8 cellular contexts compared by ENCODE assay signal in the genomic region with DNA sequence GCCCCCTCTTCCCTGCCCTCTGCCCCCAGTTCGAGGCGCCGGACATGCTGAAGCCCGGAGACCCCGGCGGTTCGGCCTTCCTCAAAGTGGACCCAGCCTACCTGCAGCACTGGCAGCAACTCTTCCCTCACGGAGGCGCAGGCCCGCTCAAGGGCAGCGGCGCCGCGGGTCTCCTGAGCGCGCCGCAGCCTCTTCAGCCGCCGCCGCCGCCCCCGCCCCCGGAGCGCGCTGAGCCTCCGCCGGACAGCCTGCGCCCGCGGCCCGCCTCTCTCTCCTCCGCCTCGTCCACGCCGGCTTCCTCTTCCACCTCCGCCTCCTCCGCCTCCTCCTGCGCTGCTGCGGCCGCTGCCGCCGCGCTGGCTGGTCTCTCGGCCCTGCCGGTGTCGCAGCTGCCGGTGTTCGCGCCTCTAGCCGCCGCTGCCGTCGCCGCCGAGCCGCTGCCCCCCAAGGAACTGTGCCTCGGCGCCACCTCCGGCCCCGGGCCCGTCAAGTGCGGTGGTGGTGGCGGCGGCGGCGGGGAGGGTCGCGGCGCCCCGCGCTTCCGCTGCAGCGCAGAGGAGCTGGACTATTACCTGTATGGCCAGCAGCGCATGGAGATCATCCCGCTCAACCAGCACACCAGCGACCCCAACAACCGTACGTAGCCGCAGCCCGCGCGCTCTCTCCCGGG. TPM values are rescaled to one million over a fixed set of nuclear protein-coding genes. Genes with fewer than 3 reads are reported as not detected.
DNase-seq lines count a peak whose midpoint lies in the region; ATAC-seq and TF ChIP-seq lines count a peak whose summit lies in the region.
"Had no signal": no experiment of that assay in that cellular context is flagged by ENCODE, and none has a peak within 500 bp of the region (broad histone marks: within the 10 kb centered on the region; RNA-seq: fewer than 3 reads in every experiment).

No MANE protein-coding gene starts in this region.

- TF ChIP-seq CTCF in endothelial cell (IDR thresholded peaks at IDR 0.05; ENCODE audit: unreplicated experiment), result no peak
- TF ChIP-seq CTCF in neural cell (IDR thresholded peaks at IDR 0.05; ENCODE audit: poor library complexity, severe bottlenecking), result no peak

- no peak overlapping the region for H3K4me2 ChIP-seq in neural cell (ENCODE audit: low read length)

- H3K4me3 ChIP-seq in neural cell (ENCODE audit: low read length), result peak overlapping the region; percentile 71

- H3F3A ChIP-seq in neural cell (ENCODE audit: insufficient read depth, low read length, poor library complexity, severe bottlenecking), result no peaks in the 10 kb centered on the region

- no peaks in the 10 kb centered on the region for H3K9me2 ChIP-seq in neural cell (ENCODE audit: insufficient read depth, low read length)

- peaks cover 40% of the 10 kb centered on the region for H3K27me3 Mint-ChIP-seq in endothelial cell (ENCODE audit: unreplicated experiment)

- peaks cover 45% of the 10 kb centered on the region for H3K4me1 Mint-ChIP-seq in endothelial cell (ENCODE audit: unreplicated experiment)

- no peak overlapping the region for H3K27ac ChIP-seq in neural cell (ENCODE audit: low read length)

- DNase-seq in NCI-H1105 treated with DMSO at 0.1 percent for 48 hours (lab: John Stamatoyannopoulos, UW) (peak; percentile 20), endothelial cell (ENCODE audit: low spot score) (peak; percentile 57), NCI-H1048 (lab: John Stamatoyannopoulos, UW) (no peak)

- H3K9me3 Mint-ChIP-seq in endothelial cell (ENCODE audit: unreplicated experiment), result no peaks in the 10 kb centered on the region
- H3K9me3 Mint-ChIP-seq: T-helper 1 cell treated with Interleukin-12 subunit alpha and Interleukin-12 subunit beta and Interleukin-4 antibody, amounts not matched to agents 30 μg/mL and 1 μg/mL, for 36 hours had no signal

- no peak overlapping the region for H2AFZ ChIP-seq in neural cell (ENCODE audit: low read depth, low read length)

- no peak overlapping the region for H3K27ac Mint-ChIP-seq in endothelial cell (ENCODE audit: unreplicated experiment)
- H3K27ac Mint-ChIP-seq: T-helper 1 cell treated with Interleukin-12 subunit alpha and Interleukin-12 subunit beta and Interleukin-4 antibody, amounts not matched to agents 30 μg/mL and 1 μg/mL, for 36 hours had no signal

- no peaks in the 10 kb centered on the region for H3K9me3 ChIP-seq in neural cell (ENCODE audit: low read length)

- ATAC-seq in GM19351 (IDR thresholded peaks at IDR 0.05; ENCODE audit: unreplicated experiment), result peak; percentile 50
- ATAC-seq in HG03196 (IDR thresholded peaks at IDR 0.05; ENCODE audit: unreplicated experiment), result no peak
- no peak for ATAC-seq in GM21737 (IDR thresholded peaks at IDR 0.05; ENCODE audit: unreplicated experiment)

- H3K36me3 ChIP-seq in neural cell (ENCODE audit: insufficient read depth, low read length), result no peaks in the 10 kb centered on the region

- TF ChIP-seq EP300 in neural cell (conservative IDR thresholded peaks at IDR 0.05; ENCODE audit: poor library complexity, severe bottlenecking), result no peak

- H3K79me2 ChIP-seq in neural cell (replicated peaks; ENCODE audit: insufficient read depth, low read length), result no peaks in the 10 kb centered on the region

- no peak for TF ChIP-seq RAD21 in neural cell (conservative IDR thresholded peaks at IDR 0.05)

- H3K4me3 Mint-ChIP-seq in endothelial cell (ENCODE audit: unreplicated experiment), result no peak overlapping the region
- H3K4me3 Mint-ChIP-seq: T-helper 1 cell treated with Interleukin-12 subunit alpha and Interleukin-12 subunit beta and Interleukin-4 antibody, amounts not matched to agents 30 μg/mL and 1 μg/mL, for 36 hours had no signal

- H3K9ac ChIP-seq in neural cell (ENCODE audit: low read length), result no peak overlapping the region

- H3K36me3 Mint-ChIP-seq in endothelial cell (ENCODE audit: low read depth, unreplicated experiment), result peaks cover 12% of the 10 kb centered on the region

- H3K27me3 ChIP-seq in neural cell (ENCODE audit: insufficient read depth, low read depth, low read length), result peaks cover 100% of the 10 kb centered on the region

- H4K20me1 ChIP-seq in neural cell (ENCODE audit: insufficient read depth), result no peaks in the 10 kb centered on the region

TF ChIP-seq in neural cell, 6 proteins besides CTCF, POLR2A, EP300 and RAD21:
- no peak for TF ChIP-seq SMC3 (conservative IDR thresholded peaks at IDR 0.05; ENCODE audit: poor library complexity)
- TF ChIP-seq REST (IDR thresholded peaks at IDR 0.05; ENCODE audit: borderline replicate concordance), result no peak
- peak; percentile 23 for TF ChIP-seq POLR2AphosphoS5 (IDR thresholded peaks at IDR 0.05)
TF ChIP-seq in neural cell: peak in this region for 1.

RNA-seq across cellular contexts. Expression of gene PRDM6, which starts 1.1 kb away (rescaled TPM):
- total RNA-seq in endothelial cell (ENCODE audit: unreplicated experiment), result 2.1 TPM
- 0.14 and 0.35 TPM in 2 replicates for polyA plus RNA-seq in neural cell
- 0.24 and 0.69 TPM in 2 replicates for polyA minus RNA-seq in neural cell

RNA-seq across cellular contexts. Expression of gene PPIC, which starts 53.6 kb away (rescaled TPM):
- total RNA-seq in endothelial cell (ENCODE audit: unreplicated experiment), result 25.6 TPM
- polyA plus RNA-seq in neural cell, result not detected in 2 replicates
- 0.46 TPM in 1 of 2 replicates, not detected in the other for polyA minus RNA-seq in neural cell
